Comparison of ENCODE assay signal across 8 cellular contexts in the genomic region with DNA sequence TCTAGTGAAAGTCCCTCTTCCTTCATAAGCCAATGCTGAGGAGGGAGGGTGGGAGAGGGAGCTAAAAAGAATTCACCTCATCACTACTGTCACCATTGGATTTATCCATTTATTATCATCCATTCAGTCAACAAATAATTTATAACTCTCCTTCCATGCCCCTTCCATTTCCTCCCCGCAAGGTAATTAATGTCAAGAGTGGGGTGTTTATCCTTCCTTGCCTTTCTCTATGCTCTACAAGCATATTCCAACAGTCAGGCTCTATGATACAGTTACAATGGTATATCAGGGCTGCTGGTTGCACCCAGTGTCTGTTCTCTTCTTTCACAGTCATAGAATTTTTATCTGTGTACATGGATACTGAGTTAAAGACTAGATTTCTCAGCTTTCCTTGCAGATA.
"Had no signal": no experiment of that assay in that cellular context is flagged by ENCODE, and none has a peak within 500 bp of the region (broad histone marks: within the 10 kb centered on the region; RNA-seq: fewer than 3 reads in every experiment).

No MANE protein-coding gene starts in this region.

- ATAC-seq: GM12878 had no signal

- H3K4me3 ChIP-seq: GM12878 had no signal

- DNase-seq: GDM1, GF-D8 had no signal

- FAIRE-seq: G401.6, GM12878, GM12891, GM12892, GM18507, GM19239 had no signal
